1 cellular context compared by ENCODE assay signal in the genomic region with DNA sequence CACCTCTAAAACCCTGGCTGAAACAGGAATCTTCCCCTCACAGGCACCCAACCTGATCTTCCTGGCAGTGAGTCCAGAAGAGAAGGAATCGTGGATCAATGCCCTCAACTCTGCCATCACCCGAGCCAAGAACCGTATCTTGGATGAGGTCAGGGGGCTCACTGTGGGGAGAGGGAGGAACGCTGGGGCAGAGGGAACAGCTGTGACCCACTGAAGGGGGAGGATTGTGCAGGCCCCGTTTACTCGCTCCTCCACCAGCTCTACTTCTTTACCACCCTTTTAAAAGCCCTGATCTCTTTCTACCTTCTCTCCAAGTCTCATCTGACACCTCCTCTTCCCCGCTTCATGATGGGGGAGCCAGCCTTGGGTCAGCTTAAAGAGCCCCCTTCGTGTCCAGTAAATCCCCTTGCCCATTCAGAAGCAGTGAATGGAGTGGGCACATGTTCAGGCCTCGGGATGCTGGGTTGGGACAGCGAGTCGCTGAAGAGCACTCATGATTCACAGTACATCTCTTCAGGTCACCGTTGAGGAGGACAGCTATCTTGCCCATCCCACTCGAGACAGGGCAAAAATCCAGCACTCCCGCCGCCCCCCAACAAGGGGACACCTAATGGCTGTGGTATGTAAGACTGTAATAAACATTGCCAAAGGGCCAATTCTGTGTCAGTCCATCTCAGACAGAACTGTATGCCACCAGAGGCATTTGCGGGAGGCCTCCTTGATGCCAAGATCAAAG.
TF ChIP-seq lines count a peak whose summit lies in the region.

No MANE protein-coding gene starts in this region.

TF ChIP-seq in IMR-90, 13 proteins besides CTCF, POLR2A, EP300 and RAD21 (continued from another document):
- TF ChIP-seq USF2 (IDR thresholded peaks at IDR 0.05; ENCODE audit: low read depth, low read length) (0 out of 2 replicates have a peak, but pooled peaks have one; percentile 1), FOS (IDR thresholded peaks at IDR 0.05; ENCODE audit: low read depth, low read length) (peak; percentile 60; the same call in 1 of the 2 replicates), MAZ (IDR thresholded peaks at IDR 0.05; ENCODE audit: borderline replicate concordance, low read depth, low read length) (peak; percentile 62; the same call in 1 of the 2 replicates)
